ENCODE assay signal across 8 cellular contexts in genomic region chr1:244449936-244450508, GRCh38. TPM values are rescaled to one million over a fixed set of nuclear protein-coding genes. Genes with fewer than 3 reads are reported as not detected.
A peak's percentile ranks its signal among the peaks of the same experiment; 100 is the strongest.
DNase-seq lines count a peak whose midpoint lies in the region; ATAC-seq and TF ChIP-seq lines count a peak whose summit lies in the region.

No MANE protein-coding gene starts in this region.

- no peaks in the 10 kb centered on the region for H3K9me3 Mint-ChIP-seq in WTC11
- H3K9me3 Mint-ChIP-seq in stimulated activated memory B cell treated with anti-CD40 and anti-IgM and Interleukin-4, amounts not matched to agents 10 μg/mL and 1 μg/mL and 100 μg/mL, for 72 hours: no peaks in the 10 kb centered on the region

- peaks cover 77% of the 10 kb centered on the region for H3K4me1 Mint-ChIP-seq in WTC11
- H3K4me1 Mint-ChIP-seq in stimulated activated memory B cell treated with anti-CD40 and anti-IgM and Interleukin-4, amounts not matched to agents 10 μg/mL and 1 μg/mL and 100 μg/mL, for 72 hours: peaks cover 53% of the 10 kb centered on the region

- peak overlapping the region; percentile 76; the same call in 1 of the 2 replicates for H3K27ac Mint-ChIP-seq in WTC11
- H3K27ac Mint-ChIP-seq in stimulated activated memory B cell treated with anti-CD40 and anti-IgM and Interleukin-4, amounts not matched to agents 10 μg/mL and 1 μg/mL and 100 μg/mL, for 72 hours: peak overlapping the region; percentile 78

- H3K36me3 Mint-ChIP-seq in WTC11: peaks cover 3% of the 10 kb centered on the region; the same call in 1 of the 2 replicates
- peaks cover 13% of the 10 kb centered on the region for H3K36me3 Mint-ChIP-seq in stimulated activated memory B cell treated with anti-CD40 and anti-IgM and Interleukin-4, amounts not matched to agents 10 μg/mL and 1 μg/mL and 100 μg/mL, for 72 hours

- TF ChIP-seq CTCF in WTC11 (IDR thresholded peaks at IDR 0.05): no peak

- no peak for ATAC-seq in WTC11
- no peak for ATAC-seq in stimulated activated memory B cell treated with anti-CD40 and anti-IgM and Interleukin-4, amounts not matched to agents 10 μg/mL and 1 μg/mL and 100 μg/mL, for 72 hours
- ATAC-seq in GM21423 (IDR thresholded peaks at IDR 0.05; ENCODE audit: unreplicated experiment): no peak

- DNase-seq in NCI-H82 (lab: John Stamatoyannopoulos, UW) (peak; percentile 39), NCI-H82 treated with DMSO at 0.1 percent for 48 hours (lab: John Stamatoyannopoulos, UW; ENCODE audit: unreplicated experiment) (no peak), WTC11 (ENCODE audit: low spot score) (no peak), HUDEP-2 (lab: John Stamatoyannopoulos, UW; ENCODE audit: unreplicated experiment in 76 of 76) (no peak), GM19240 (ENCODE audit: insufficient read length, low spot score) (no peak)

- peak overlapping the region; percentile 90 for H3K4me3 Mint-ChIP-seq in WTC11
- H3K4me3 Mint-ChIP-seq in stimulated activated memory B cell treated with anti-CD40 and anti-IgM and Interleukin-4, amounts not matched to agents 10 μg/mL and 1 μg/mL and 100 μg/mL, for 72 hours: peak overlapping the region; percentile 77

- POLR2A ChIA-PET in WTC11 (lab: Charles Lee): no interaction called here

- CTCF ChIA-PET in WTC11 (lab: Charles Lee): no interaction called here

- peak overlapping the region; percentile 91 for H3K4me3 ChIP-seq in iPS-11a (ENCODE audit: low read depth, low read length)

- no peaks in the 10 kb centered on the region for H3K27me3 Mint-ChIP-seq in WTC11 (ENCODE audit: low read depth)
- H3K27me3 Mint-ChIP-seq in stimulated activated memory B cell treated with anti-CD40 and anti-IgM and Interleukin-4, amounts not matched to agents 10 μg/mL and 1 μg/mL and 100 μg/mL, for 72 hours: no peaks in the 10 kb centered on the region

TF ChIP-seq in WTC11, 78 proteins besides CTCF, POLR2A, EP300 and RAD21:
- TF ChIP-seq NR1H2 (CRISPR knock-in tag; IDR thresholded peaks at IDR 0.05) (no peak), ETV6 (CRISPR knock-in tag; IDR thresholded peaks at IDR 0.05) (no peak), TCF7 (CRISPR knock-in tag; IDR thresholded peaks at IDR 0.05; ENCODE audit: low read depth) (no peak), NFATC4 (CRISPR knock-in tag; IDR thresholded peaks at IDR 0.05) (no peak), IRF1 (CRISPR knock-in tag; IDR thresholded peaks at IDR 0.05) (no peak), TP53 (CRISPR knock-in tag; IDR thresholded peaks at IDR 0.05) (no peak), ZNF263 (CRISPR knock-in tag; IDR thresholded peaks at IDR 0.05; ENCODE audit: low read depth) (no peak), ZNF232 (CRISPR knock-in tag; IDR thresholded peaks at IDR 0.05) (no peak), ZNF423 (CRISPR knock-in tag; IDR thresholded peaks at IDR 0.05) (no peak), ZNF138 (CRISPR knock-in tag; conservative IDR thresholded peaks at IDR 0.05) (no peak)
- TF ChIP-seq, protein P1, sequence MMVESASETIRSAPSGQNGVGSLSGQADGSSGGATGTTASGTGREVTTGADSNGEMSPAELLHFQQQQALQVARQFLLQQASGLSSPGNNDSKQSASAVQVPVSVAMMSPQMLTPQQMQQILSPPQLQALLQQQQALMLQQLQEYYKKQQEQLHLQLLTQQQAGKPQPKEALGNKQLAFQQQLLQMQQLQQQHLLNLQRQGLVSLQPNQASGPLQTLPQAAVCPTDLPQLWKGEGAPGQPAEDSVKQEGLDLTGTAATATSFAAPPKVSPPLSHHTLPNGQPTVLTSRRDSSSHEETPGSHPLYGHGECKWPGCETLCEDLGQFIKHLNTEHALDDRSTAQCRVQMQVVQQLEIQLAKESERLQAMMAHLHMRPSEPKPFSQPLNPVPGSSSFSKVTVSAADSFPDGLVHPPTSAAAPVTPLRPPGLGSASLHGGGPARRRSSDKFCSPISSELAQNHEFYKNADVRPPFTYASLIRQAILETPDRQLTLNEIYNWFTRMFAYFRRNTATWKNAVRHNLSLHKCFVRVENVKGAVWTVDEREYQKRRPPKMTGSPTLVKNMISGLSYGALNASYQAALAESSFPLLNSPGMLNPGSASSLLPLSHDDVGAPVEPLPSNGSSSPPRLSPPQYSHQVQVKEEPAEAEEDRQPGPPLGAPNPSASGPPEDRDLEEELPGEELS (CRISPR knock-in tag; IDR thresholded peaks at IDR 0.05): no peak
- TF ChIP-seq, protein P2, sequence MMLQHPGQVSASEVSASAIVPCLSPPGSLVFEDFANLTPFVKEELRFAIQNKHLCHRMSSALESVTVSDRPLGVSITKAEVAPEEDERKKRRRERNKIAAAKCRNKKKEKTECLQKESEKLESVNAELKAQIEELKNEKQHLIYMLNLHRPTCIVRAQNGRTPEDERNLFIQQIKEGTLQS (CRISPR knock-in tag; conservative IDR thresholded peaks at IDR 0.05): no peak
- TF ChIP-seq, protein P3, sequence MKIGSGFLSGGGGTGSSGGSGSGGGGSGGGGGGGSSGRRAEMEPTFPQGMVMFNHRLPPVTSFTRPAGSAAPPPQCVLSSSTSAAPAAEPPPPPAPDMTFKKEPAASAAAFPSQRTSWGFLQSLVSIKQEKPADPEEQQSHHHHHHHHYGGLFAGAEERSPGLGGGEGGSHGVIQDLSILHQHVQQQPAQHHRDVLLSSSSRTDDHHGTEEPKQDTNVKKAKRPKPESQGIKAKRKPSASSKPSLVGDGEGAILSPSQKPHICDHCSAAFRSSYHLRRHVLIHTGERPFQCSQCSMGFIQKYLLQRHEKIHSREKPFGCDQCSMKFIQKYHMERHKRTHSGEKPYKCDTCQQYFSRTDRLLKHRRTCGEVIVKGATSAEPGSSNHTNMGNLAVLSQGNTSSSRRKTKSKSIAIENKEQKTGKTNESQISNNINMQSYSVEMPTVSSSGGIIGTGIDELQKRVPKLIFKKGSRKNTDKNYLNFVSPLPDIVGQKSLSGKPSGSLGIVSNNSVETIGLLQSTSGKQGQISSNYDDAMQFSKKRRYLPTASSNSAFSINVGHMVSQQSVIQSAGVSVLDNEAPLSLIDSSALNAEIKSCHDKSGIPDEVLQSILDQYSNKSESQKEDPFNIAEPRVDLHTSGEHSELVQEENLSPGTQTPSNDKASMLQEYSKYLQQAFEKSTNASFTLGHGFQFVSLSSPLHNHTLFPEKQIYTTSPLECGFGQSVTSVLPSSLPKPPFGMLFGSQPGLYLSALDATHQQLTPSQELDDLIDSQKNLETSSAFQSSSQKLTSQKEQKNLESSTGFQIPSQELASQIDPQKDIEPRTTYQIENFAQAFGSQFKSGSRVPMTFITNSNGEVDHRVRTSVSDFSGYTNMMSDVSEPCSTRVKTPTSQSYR (CRISPR knock-in tag; IDR thresholded peaks at IDR 0.05): no peak

RNA-seq across cellular contexts. Expression of gene ADSS2, which starts 1.7 kb away (rescaled TPM):
- 72.4 to 82.8 TPM (median 73.4 TPM) in 3 replicates for total RNA-seq in WTC11 (2021)

RNA-seq across cellular contexts. Expression of gene CATSPERE, which starts 11.1 kb away (rescaled TPM):
- 0.30 to 0.66 TPM (median 0.46 TPM) in 3 replicates for total RNA-seq in WTC11 (2021)
